Comparison of ENCODE assay signal across 22 cellular contexts in genomic region chr1:116356673-116357072, GRCh38. TPM values are rescaled to one million over a fixed set of nuclear protein-coding genes. Genes with fewer than 3 reads are reported as not detected.
DNase-seq lines count a peak whose midpoint lies in the region; ATAC-seq and TF ChIP-seq lines count a peak whose summit lies in the region.
"Had no signal": no experiment of that assay in that cellular context is flagged by ENCODE, and none has a peak within 500 bp of the region (broad histone marks: within the 10 kb centered on the region; RNA-seq: fewer than 3 reads in every experiment).

No MANE protein-coding gene starts in this region.

- H3K4me3 Mint-ChIP-seq in T-cell: no peak overlapping the region
- H3K4me3 Mint-ChIP-seq: activated CD4-positive, alpha-beta memory T cell treated with anti-CD3 and anti-CD28 coated beads, Interleukin-2, amount 10 ng/mL, durations not matched to agents 7 days and 5 days; activated naive CD4-positive, alpha-beta T cell treated with anti-CD3 and anti-CD28 coated beads for 36 hours; activated T-cell treated with anti-CD3 and anti-CD28 coated beads, Interleukin-2, amount 50 U/mL, for 24 hours; WTC11 had no signal

- no peaks in the 10 kb centered on the region for H3K9me3 ChIP-seq in A673 (ENCODE audit: low read depth, low read length, poor library complexity, severe bottlenecking)
- H3K9me3 ChIP-seq: gastroesophageal sphincter, psoas muscle had no signal

- H3K4me3 ChIP-seq in A673 (ENCODE audit: low read depth, low read length, poor library complexity, severe bottlenecking): no peak overlapping the region
- no peak overlapping the region for H3K4me3 ChIP-seq in fibroblast of mammary gland (ENCODE audit: control insufficient read depth, low read depth, low read length)
- H3K4me3 ChIP-seq: gastroesophageal sphincter, psoas muscle had no signal

- H3K27me3 ChIP-seq in A673 (replicated peaks; ENCODE audit: insufficient read depth, low read depth, low read length, poor library complexity): no peaks in the 10 kb centered on the region
- H3K27me3 ChIP-seq: gastroesophageal sphincter had no signal

- intact Hi-C loops in A673 (cut with micrococcal nuclease; ENCODE audit: unreplicated experiment): loop anchor here (1.0 to 2.0 kb wide), 3 partner anchors 129 to 276 kb away; no protein-coding TSS in a partner anchor

- no peaks in the 10 kb centered on the region for H3K36me3 ChIP-seq in A673 (ENCODE audit: insufficient read depth, low read length, poor library complexity, severe bottlenecking)
- H3K36me3 ChIP-seq: gastroesophageal sphincter had no signal

- peaks cover 79% of the 10 kb centered on the region for H3K4me1 ChIP-seq in A673 (ENCODE audit: insufficient read depth, low read length, poor library complexity, severe bottlenecking)
- H3K4me1 ChIP-seq: gastroesophageal sphincter, psoas muscle had no signal

- POLR2A ChIA-PET in A673 (lab: Charles Lee; ENCODE audit: low non-redundant PET) (interaction anchor here (0.7 kb wide), 1 partner anchor 18 kb away, joined by 3 read pairs; no protein-coding TSS in a partner anchor), T-cell (lab: Charles Lee) (no interaction called here)

- H3K36me3 Mint-ChIP-seq in T-cell: no peaks in the 10 kb centered on the region
- H3K36me3 Mint-ChIP-seq: WTC11 had no signal

- ATAC-seq in T-cell (replicated peaks in 1 of 4) (no peak), HG03039 (IDR thresholded peaks at IDR 0.05; ENCODE audit: unreplicated experiment) (no peak), GM19455 (IDR thresholded peaks at IDR 0.05; ENCODE audit: unreplicated experiment) (no peak)
- ATAC-seq: gastroesophageal sphincter, psoas muscle, WTC11 had no signal

- H3K27me3 Mint-ChIP-seq in T-cell: no peaks in the 10 kb centered on the region
- H3K27me3 Mint-ChIP-seq: activated T-cell treated with anti-CD3 and anti-CD28 coated beads, Interleukin-2, amount 50 U/mL, for 24 hours had no signal

- CTCF ChIA-PET in A673 (lab: Charles Lee) (interaction anchor here (0.5 to 2.3 kb wide), 2 partner anchors 218 to 276 kb away, joined by 3 to 9 read pairs; no protein-coding TSS in a partner anchor), T-cell (lab: Charles Lee) (interaction anchor here in 1 of 2 donors (0.6 kb wide), 1 partner anchor 9 kb away, joined by 3 read pairs; no protein-coding TSS in a partner anchor)

- peaks cover 38 to 47% (median 42%) of the 10 kb centered on the region in 3 donors for H3K4me1 Mint-ChIP-seq in T-cell

- no peak for TF ChIP-seq CTCF in A673 (conservative IDR thresholded peaks at IDR 0.05; ENCODE audit: low read depth, low read length)
- no peak for TF ChIP-seq CTCF in fibroblast of mammary gland (conservative IDR thresholded peaks at IDR 0.05; ENCODE audit: control insufficient read depth, insufficient read depth, low read depth, low read length)

- DNase-seq in A673 (ENCODE audit: low spot score) (peak; percentile 90), HCEC 1CT (peak; percentile 89), T-cell (no peak), fibroblast of mammary gland (ENCODE audit: low read depth) (peak; percentile 76), iPS-NIHi7 (ENCODE audit: extremely low spot score) (no peak), kidney tubule cell (ENCODE audit: low spot score) (no peak)
- DNase-seq: activated CD4-positive, alpha-beta memory T cell treated with anti-CD3 and anti-CD28 coated beads, Interleukin-2, amount 10 ng/mL, durations not matched to agents 7 days and 5 days; activated naive CD4-positive, alpha-beta T cell treated with anti-CD3 and anti-CD28 coated beads for 36 hours; activated T-cell treated with anti-CD3 and anti-CD28 coated beads, Interleukin-2, amount 50 U/mL, for 24 hours; C1 segment of cervical spinal cord; DMS53; KG1; left colon; midbrain; NCI-H2081; psoas muscle; stimulated activated CD4-positive, alpha-beta T cell treated with anti-CD3 and anti-CD28 coated beads, Interleukin-4, amount 100 ng/mL, for 24 hours; T-helper 1 cell had no signal

- H3K9me3 Mint-ChIP-seq in T-cell: no peaks in the 10 kb centered on the region
- H3K9me3 Mint-ChIP-seq: activated CD4-positive, alpha-beta memory T cell treated with anti-CD3 and anti-CD28 coated beads, Interleukin-2, amount 10 ng/mL, durations not matched to agents 7 days and 5 days; activated naive CD4-positive, alpha-beta T cell treated with anti-CD3 and anti-CD28 coated beads for 36 hours; activated T-cell treated with anti-CD3 and anti-CD28 coated beads, Interleukin-2, amount 50 U/mL, for 24 hours; WTC11 had no signal

- peak overlapping the region; percentile 100 for H3K27ac ChIP-seq in A673 (ENCODE audit: low read depth, low read length, poor library complexity, severe bottlenecking)
- H3K27ac ChIP-seq: gastroesophageal sphincter, psoas muscle had no signal

- H3K27ac Mint-ChIP-seq in T-cell: peak overlapping the region; percentile 27 to 28
- H3K27ac Mint-ChIP-seq: activated CD4-positive, alpha-beta memory T cell treated with anti-CD3 and anti-CD28 coated beads, Interleukin-2, amount 10 ng/mL, durations not matched to agents 7 days and 5 days; activated naive CD4-positive, alpha-beta T cell treated with anti-CD3 and anti-CD28 coated beads for 36 hours; activated T-cell treated with anti-CD3 and anti-CD28 coated beads, Interleukin-2, amount 50 U/mL, for 24 hours; WTC11 had no signal

- no TSS peak for BruUV-seq in A673 (replicated peaks; lab: Mats Ljungman, UMichigan)

RNA-seq across cellular contexts. Expression of gene ATP1A1, which starts 16.4 kb away (rescaled TPM):
- total RNA-seq in A673 (2021) (1,293 and 1,420 TPM in 2 replicates), T-cell (100 to 1,000 TPM; 230 to 292 (median 266) TPM)

Comparison
In these comparisons a context has a peak if more than half of its experiments do, and no peak if none do; other contexts are left out.
1. DNase-seq: peak in A673 (single experiment), HCEC 1CT (single experiment) and fibroblast of mammary gland (single experiment); none in T-cell (0 of 34), iPS-NIHi7 (single experiment) and kidney tubule cell (single experiment).